ENCODE assay signal across 26 cellular contexts in the genomic region with DNA sequence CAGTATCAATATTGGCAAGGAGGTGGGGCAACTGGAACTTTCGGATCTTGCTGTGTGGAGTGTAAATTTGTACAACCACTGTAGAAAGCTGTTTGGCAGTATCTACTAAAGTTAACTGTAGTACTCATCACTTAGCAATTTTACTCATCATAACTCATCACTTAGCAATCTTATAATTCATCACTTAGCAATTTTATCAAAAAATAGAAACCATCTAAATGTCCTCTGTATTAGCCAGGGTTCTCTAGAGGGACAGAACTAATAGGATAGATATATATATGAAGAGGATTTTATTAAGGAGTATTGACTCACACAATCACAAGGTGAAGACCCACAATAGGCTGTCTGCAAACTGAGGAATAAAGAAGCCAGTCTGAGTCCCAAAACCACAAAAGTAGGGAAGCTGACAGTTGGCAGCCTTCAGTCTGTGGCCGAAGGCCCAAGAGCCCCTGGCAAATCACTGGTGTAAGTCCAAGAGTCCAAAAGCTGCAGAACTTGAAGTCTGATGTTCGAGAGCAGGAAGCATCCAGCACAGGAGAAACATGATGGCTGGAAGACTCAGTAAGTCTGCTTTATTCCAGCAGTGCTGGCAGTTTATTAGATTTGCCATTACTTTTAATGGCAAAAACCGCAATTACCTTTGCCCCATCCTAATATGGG.
DNase-seq lines count a peak whose midpoint lies in the region; ATAC-seq, FAIRE-seq and TF ChIP-seq lines count a peak whose summit lies in the region.
"Had no signal": no experiment of that assay in that cellular context is flagged by ENCODE, and none has a peak within 500 bp of the region (broad histone marks: within the 10 kb centered on the region; RNA-seq: fewer than 3 reads in every experiment).

No MANE protein-coding gene starts in this region.

- no peak overlapping the region for H3K4me2 ChIP-seq in A549
- H3K4me2 ChIP-seq: KMS-11 had no signal

- FAIRE-seq in A549 (lab: Jason Lieb, UNC), result no peak

- no peak for TF ChIP-seq EP300 in A549 (IDR thresholded peaks at IDR 0.05)

- DNase-seq in A549 (ENCODE audit: low read depth in 1 of 2, low spot score in 1 of 2), result no peak
- peak; percentile 79 for DNase-seq in HCEC 1CT
- DNase-seq in RWPE1 (ENCODE audit: low spot score), result peak; percentile 36
- peak; percentile 52 to 76 for DNase-seq in foreskin keratinocyte
- no peak for DNase-seq in Right ventricle myocardium inferior (ENCODE audit: missing footprints)
- no peak for DNase-seq in stimulated activated CD4-positive, alpha-beta T cell treated with anti-CD3 and anti-CD28 coated beads, Interleukin-4, amount 100 ng/mL, for 1 hour
- DNase-seq in GM10266 (ENCODE audit: extremely low spot score), result no peak
- DNase-seq: activated CD4-positive, alpha-beta T cell treated with anti-CD3 and anti-CD28 coated beads, Interleukin-2, amount 50 U/mL, for 48 hours; activated gamma-delta T cell treated with Interleukin-2 at 50 U/mL for 16 hours; activated T-cell treated with anti-CD3 and anti-CD28 coated beads for 4 hours; adrenal gland; caudate nucleus; CD8-positive, alpha-beta T cell; DMS53; esophagus squamous epithelium; islet precursor cell; NCI-H1105; NCI-H2081 treated with DMSO at 0.1 percent for 48 hours; NCI-H524 treated with DMSO at 0.1 percent for 48 hours; nephron progenitor cell; SHP77 treated with DMSO at 0.1 percent for 48 hours; stimulated activated CD4-positive, alpha-beta T cell treated with anti-CD3 and anti-CD28 coated beads, Interleukin-4, amount 100 ng/mL, for 24 hours; T-helper 17 cell had no signal

- no peak for TF ChIP-seq CTCF in A549 (IDR thresholded peaks at IDR 0.05)
- TF ChIP-seq CTCF in RWPE1 (conservative IDR thresholded peaks at IDR 0.05; ENCODE audit: low read depth), result no peak
- no peak for TF ChIP-seq CTCF in foreskin keratinocyte (conservative IDR thresholded peaks at IDR 0.05)
- TF ChIP-seq CTCF in GM10266 (IDR thresholded peaks at IDR 0.05; ENCODE audit: control insufficient read depth, insufficient read depth, low read depth, missing control alignments), result no peak

- intact Hi-C loops in Right ventricle myocardium inferior (cut with DNase I), result no loop called here

- CTCF ChIA-PET in A549 (lab: Yijun Ruan, JAX), result interaction anchor here (1.5 kb wide), 1 partner anchor 38 kb away, joined by 4 read pairs; no protein-coding TSS in a partner anchor
- CTCF ChIA-PET in RWPE1 (lab: Yijun Ruan, JAX), result no interaction called here

- H3K27ac ChIP-seq in A549, result no peak overlapping the region
- H3K27ac ChIP-seq in RWPE1, result peak overlapping the region; percentile 58; the same call in 1 of the 2 replicates
- H3K27ac ChIP-seq in foreskin keratinocyte, result no peak overlapping the region
- H3K27ac ChIP-seq: adrenal gland, esophagus squamous epithelium, KMS-11, skin epidermis had no signal

- no peaks in the 10 kb centered on the region for H3K4me1 ChIP-seq in A549
- H3K4me1 ChIP-seq in foreskin keratinocyte, result peaks cover 16% of the 10 kb centered on the region
- H3K4me1 ChIP-seq: adrenal gland, esophagus squamous epithelium had no signal

- POLR2A ChIA-PET in A549 (lab: Yijun Ruan, JAX), result no interaction called here
- POLR2A ChIA-PET in RWPE1 (lab: Yijun Ruan, JAX; ENCODE audit: low non-redundant PET), result no interaction called here

- no peaks in the 10 kb centered on the region for H3K27me3 ChIP-seq in foreskin keratinocyte

- H3K4me3 ChIP-seq in A549, result no peak overlapping the region
- H3K4me3 ChIP-seq: adrenal gland, esophagus squamous epithelium, skin epidermis had no signal

- H3K9me3 ChIP-seq in A549, result no peaks in the 10 kb centered on the region
- H3K9me3 ChIP-seq: adrenal gland, esophagus squamous epithelium had no signal

- no peak for TF ChIP-seq POLR2A in A549 (IDR thresholded peaks at IDR 0.05; ENCODE audit: low read length)

- no peak for TF ChIP-seq RAD21 in A549 (conservative IDR thresholded peaks at IDR 0.05 in 1 of 2, IDR thresholded peaks at IDR 0.05 in 1 of 2)

- ATAC-seq in A549, result no peak; a peak in 1 of 6 replicates
- ATAC-seq in foreskin keratinocyte, result peak; percentile 84
- ATAC-seq in Right ventricle myocardium inferior, result no peak
- no peak for ATAC-seq in esophagus mucosa
- ATAC-seq: CD8-positive, alpha-beta T cell; T-helper 17 cell had no signal

- WGBS in A549 (ENCODE audit: missing lambda C conversion rate), result 20% methylated on average over 4 of the region's 4 CpGs

TF ChIP-seq in A549, 52 proteins besides CTCF, POLR2A, EP300 and RAD21:
- TF ChIP-seq HOXB5 (CRISPR knock-in tag; IDR thresholded peaks at IDR 0.05), result no peak
- TF ChIP-seq FOSL2 (IDR thresholded peaks at IDR 0.05), result no peak
- peak; percentile 34 for TF ChIP-seq FOSL2 (CRISPR knock-in tag; IDR thresholded peaks at IDR 0.05)

Comparison
In these comparisons a context has a peak if more than half of its experiments do, and no peak if none do; other contexts are left out.
1. DNase-seq: peak in HCEC 1CT (single experiment), RWPE1 (single experiment) and foreskin keratinocyte (2 of 2); none in A549 (0 of 2), Right ventricle myocardium inferior (single experiment), stimulated activated CD4-positive, alpha-beta T cell treated with anti-CD3 and anti-CD28 coated beads, Interleukin-4, amount 100 ng/mL, for 1 hour (single experiment) and GM10266 (single experiment).